1 cellular context compared by ENCODE assay signal in genomic region chr3:134357914-134358811, GRCh38.
TF ChIP-seq lines count a peak whose summit lies in the region.

No MANE protein-coding gene starts in this region.

TF ChIP-seq in K562, 482 proteins besides CTCF, POLR2A, EP300 and RAD21 (continued from another document):
- no peak for TF ChIP-seq HNRNPH1 (optimal IDR thresholded peaks at IDR 0.05; ENCODE audit: low read depth, low read length)
- TF ChIP-seq SMC3 (conservative IDR thresholded peaks at IDR 0.05; ENCODE audit: insufficient read depth, low read depth, low read length) = no peak
- no peak for TF ChIP-seq MTA2 (IDR thresholded peaks at IDR 0.05; ENCODE audit: low read depth)
- no peak for TF ChIP-seq ZNF76 (CRISPR knock-in tag; IDR thresholded peaks at IDR 0.05; ENCODE audit: borderline replicate concordance)
- TF ChIP-seq HINFP (tag; conservative IDR thresholded peaks at IDR 0.05; ENCODE audit: low read depth) = no peak
- no peak for TF ChIP-seq HEY1 (CRISPR knock-in tag; IDR thresholded peaks at IDR 0.05; ENCODE audit: borderline replicate concordance)
- no peak for TF ChIP-seq CXXC5 (CRISPR knock-in tag; IDR thresholded peaks at IDR 0.05)
- TF ChIP-seq IFI16 (CRISPR knock-in tag; IDR thresholded peaks at IDR 0.05) = no peak
- no peak for TF ChIP-seq RBM34 (IDR thresholded peaks at IDR 0.05; ENCODE audit: borderline replicate concordance, insufficient read depth, low read length)
- TF ChIP-seq KLF10 (CRISPR knock-in tag; IDR thresholded peaks at IDR 0.05) = no peak
- TF ChIP-seq SMARCB1 (IDR thresholded peaks at IDR 0.05; ENCODE audit: insufficient read length, low read depth) = no peak
- TF ChIP-seq ELK3 (CRISPR knock-in tag; IDR thresholded peaks at IDR 0.05) = no peak
- no peak for TF ChIP-seq SIN3B (IDR thresholded peaks at IDR 0.05; ENCODE audit: low read depth)
- no peak for TF ChIP-seq SMARCC2 (IDR thresholded peaks at IDR 0.05; ENCODE audit: low read depth)
